9 cellular contexts compared by ENCODE assay signal in genomic region chr20:12166053-12166717, GRCh38.
DNase-seq lines count a peak whose midpoint lies in the region; ATAC-seq and TF ChIP-seq lines count a peak whose summit lies in the region.
"Had no signal": no experiment of that assay in that cellular context is flagged by ENCODE, and none has a peak within 500 bp of the region (broad histone marks: within the 10 kb centered on the region; RNA-seq: fewer than 3 reads in every experiment).

No MANE protein-coding gene starts in this region.

- H3K4me1 ChIP-seq in adrenal gland (replicated peaks in 1 of 2) (no peaks in the 10 kb centered on the region), transverse colon (peaks cover 0 to 9% (median 3%) of the 10 kb centered on the region in 4 donors)
- H3K4me1 ChIP-seq: ascending aorta had no signal

- H3K27me3 ChIP-seq in adrenal gland: no peaks in the 10 kb centered on the region
- H3K27me3 ChIP-seq in transverse colon: no peaks in the 10 kb centered on the region
- H3K27me3 ChIP-seq: ascending aorta had no signal

- no peak for TF ChIP-seq EP300 in transverse colon (IDR thresholded peaks at IDR 0.05; ENCODE audit: low read depth)

- no peak for TF ChIP-seq CTCF in HFFc6 (IDR thresholded peaks at IDR 0.05)
- TF ChIP-seq CTCF in adrenal gland (IDR thresholded peaks at IDR 0.05): no peak
- peak in 3 of 5 experiments; percentile 5 to 38 (median 31) for TF ChIP-seq CTCF in transverse colon (IDR thresholded peaks at IDR 0.05)

- H3K9me3 Mint-ChIP-seq in HFFc6: peaks cover 41% of the 10 kb centered on the region

- no peaks in the 10 kb centered on the region for H3K27me3 Mint-ChIP-seq in HFFc6 (ENCODE audit: insufficient read depth)
- H3K27me3 Mint-ChIP-seq: activated CD4-positive, alpha-beta T cell treated with anti-CD3 and anti-CD28 coated beads, Interleukin-2, amount 10 ng/mL, durations not matched to agents 7 days and 5 days had no signal

- H3K27ac ChIP-seq in adrenal gland (peak overlapping the region in 1 of 5 donors; percentile 19), transverse colon (peak overlapping the region; percentile 23 to 50 (median 34))
- H3K27ac ChIP-seq: ascending aorta had no signal

- H3K27ac Mint-ChIP-seq in HFFc6: no peak overlapping the region
- H3K27ac Mint-ChIP-seq: activated CD4-positive, alpha-beta T cell treated with anti-CD3 and anti-CD28 coated beads, Interleukin-2, amount 10 ng/mL, durations not matched to agents 7 days and 5 days had no signal

- in situ Hi-C loops in transverse colon (cut with MboI; ENCODE audit: low pct_ligation_motif_present in 1 of 4, low pct_unique_long_range_greater_than_20kb in 1 of 4, low sequenced_read_pairs in 3 of 4): no loop called here

- H3K4me3 ChIP-seq in adrenal gland (no peak overlapping the region), transverse colon (no peak overlapping the region)
- H3K4me3 ChIP-seq: ascending aorta had no signal

- H3K4me3 Mint-ChIP-seq in HFFc6: no peak overlapping the region
- H3K4me3 Mint-ChIP-seq: activated CD4-positive, alpha-beta T cell treated with anti-CD3 and anti-CD28 coated beads, Interleukin-2, amount 10 ng/mL, durations not matched to agents 7 days and 5 days had no signal

- H3K36me3 ChIP-seq in adrenal gland (replicated peaks in 1 of 2) (no peaks in the 10 kb centered on the region), transverse colon (no peaks in the 10 kb centered on the region)
- H3K36me3 ChIP-seq: ascending aorta had no signal

- intact Hi-C loops in adrenal gland (cut with DNase I) (no loop called here), left cardiac atrium (cut with DNase I) (no loop called here), transverse colon (cut with DNase I; ENCODE audit: low total_unique reads) (no loop called here)

- no peaks in the 10 kb centered on the region for H3K36me3 Mint-ChIP-seq in HFFc6 (ENCODE audit: low read depth)

- TF ChIP-seq POLR2A in adrenal gland (IDR thresholded peaks at IDR 0.05) (no peak), transverse colon (IDR thresholded peaks at IDR 0.05) (no peak)

- no peaks in the 10 kb centered on the region for H3K4me1 Mint-ChIP-seq in HFFc6 (ENCODE audit: low read depth)
- H3K4me1 Mint-ChIP-seq: activated CD4-positive, alpha-beta T cell treated with anti-CD3 and anti-CD28 coated beads, Interleukin-2, amount 10 ng/mL, durations not matched to agents 7 days and 5 days had no signal

- DNase-seq in HFFc6 (peak; percentile 21), adrenal gland (peak in 5 of 7 donors; percentile 41 to 58 (median 47)), left cardiac atrium (peak; percentile 74), transverse colon (peak; percentile 41), NCI-H1930 (lab: John Stamatoyannopoulos, UW) (no peak)
- DNase-seq: activated CD4-positive, alpha-beta T cell treated with anti-CD3 and anti-CD28 coated beads, Interleukin-2, amount 10 ng/mL, durations not matched to agents 7 days and 5 days had no signal

- 58 to 83% (median 70%) methylated on average over 4 of the region's 4 CpGs for WGBS in adrenal gland, 4 donors
- WGBS in transverse colon (ENCODE audit: low coverage in 1 of 2), 2 donors: 58 to 66% methylated on average over 4 of the region's 4 CpGs

- H3K9me3 ChIP-seq in adrenal gland (replicated peaks in 1 of 3): peaks cover 0 to 14% (median 0%) of the 10 kb centered on the region in 3 donors
- peaks cover 0 to 9% of the 10 kb centered on the region in 2 donors for H3K9me3 ChIP-seq in transverse colon

- ATAC-seq in left cardiac atrium (peak; percentile 50 to 97), GM18502 (IDR thresholded peaks at IDR 0.05; ENCODE audit: poor library complexity, unreplicated experiment) (no peak), HG02642 (IDR thresholded peaks at IDR 0.05; ENCODE audit: poor library complexity, unreplicated experiment) (no peak)

Comparison
In these comparisons a context has a peak if more than half of its experiments do, and no peak if none do; other contexts are left out.
1. DNase-seq: peak in HFFc6 (single experiment), adrenal gland (5 of 7), left cardiac atrium (single experiment) and transverse colon (single experiment); none in NCI-H1930 (0 of 2).
2. CTCF ChIP-seq: peak in transverse colon (3 of 5); none in HFFc6 (single experiment) and adrenal gland (0 of 6).
3. ATAC-seq: peak in left cardiac atrium (2 of 2); none in GM18502 (single experiment) and HG02642 (single experiment).